ENCODE assay signal across 1 cellular context in genomic region chr2:10252202-10252601, GRCh38.
TF ChIP-seq lines count a peak whose summit lies in the region.

No MANE protein-coding gene starts in this region.

TF ChIP-seq in WTC11, 78 proteins besides CTCF, POLR2A, EP300 and RAD21 (continued from another document):
- no peak for TF ChIP-seq PREB (CRISPR knock-in tag; IDR thresholded peaks at IDR 0.05; ENCODE audit: borderline replicate concordance)
- TF ChIP-seq PRDM15 (CRISPR knock-in tag; IDR thresholded peaks at IDR 0.05) = no peak
- TF ChIP-seq AFF4 (CRISPR knock-in tag; IDR thresholded peaks at IDR 0.05; ENCODE audit: borderline replicate concordance) = no peak
- TF ChIP-seq SP1 (CRISPR knock-in tag; conservative IDR thresholded peaks at IDR 0.05) = no peak
TF ChIP-seq in WTC11: peak in this region for 0.
